Comparison of ENCODE assay signal across 8 cellular contexts in genomic region chr10:124650820-124651401, GRCh38.
A peak's percentile ranks its signal among the peaks of the same experiment; 100 is the strongest.
DNase-seq lines count a peak whose midpoint lies in the region; ATAC-seq and TF ChIP-seq lines count a peak whose summit lies in the region.

No MANE protein-coding gene starts in this region.

- peak overlapping the region; percentile 68 for H3K27ac Mint-ChIP-seq in dendritic cell treated with granulocyte-macrophage colony-stimulating factor and Interleukin-4, amounts not matched to agents 40 ng/mL and 50 ng/mL, for 4 days

- no peak overlapping the region for H3K4me3 Mint-ChIP-seq in dendritic cell treated with granulocyte-macrophage colony-stimulating factor and Interleukin-4, amounts not matched to agents 40 ng/mL and 50 ng/mL, for 4 days

- in situ Hi-C loops in ACHN (cut with HindIII; ENCODE audit: low pct_ligation_motif_present, low pct_unique_long_range_greater_than_20kb, low sequenced_read_pairs): no loop called here

- DNase-seq in stimulated activated CD4-positive, alpha-beta T cell treated with anti-CD3 and anti-CD28 coated beads, Interleukin-4, amount 100 ng/mL, for 48 hours (ENCODE audit: low read depth in 2 of 2): peak; percentile 34 to 37
- no peak for DNase-seq in NCI-H2196 treated with DMSO at 0.1 percent for 48 hours (lab: John Stamatoyannopoulos, UW; ENCODE audit: unreplicated experiment)
- no peak for DNase-seq in ACHN
- DNase-seq in SKM-1 treated with dmso at 0.1 percent for 144 hours (lab: John Stamatoyannopoulos, UW; ENCODE audit: unreplicated experiment): no peak
- DNase-seq in HEK293T (ENCODE audit: extremely low spot score): no peak

- POLR2A ChIA-PET in HEK293T (lab: Yijun Ruan, JAX): no interaction called here

- peaks cover 20% of the 10 kb centered on the region for H3K36me3 Mint-ChIP-seq in dendritic cell treated with granulocyte-macrophage colony-stimulating factor and Interleukin-4, amounts not matched to agents 40 ng/mL and 50 ng/mL, for 4 days (ENCODE audit: low read depth)

- peaks cover 81% of the 10 kb centered on the region for H3K4me1 Mint-ChIP-seq in dendritic cell treated with granulocyte-macrophage colony-stimulating factor and Interleukin-4, amounts not matched to agents 40 ng/mL and 50 ng/mL, for 4 days (ENCODE audit: low read depth)

- CTCF ChIA-PET in HEK293T (lab: Yijun Ruan, JAX): no interaction called here

- no peaks in the 10 kb centered on the region for H3K27me3 Mint-ChIP-seq in dendritic cell treated with granulocyte-macrophage colony-stimulating factor and Interleukin-4, amounts not matched to agents 40 ng/mL and 50 ng/mL, for 4 days

- ATAC-seq in GM18861 (IDR thresholded peaks at IDR 0.05; ENCODE audit: unreplicated experiment): peak; percentile 31
- ATAC-seq in activated CD4-positive, CD25-positive, alpha-beta regulatory T cell treated with anti-CD3 and anti-CD28 coated beads, Interleukin-2, amount 50 U/mL, for 24 hours: peak; percentile 75 to 89

- H3K9me3 Mint-ChIP-seq in dendritic cell treated with granulocyte-macrophage colony-stimulating factor and Interleukin-4, amounts not matched to agents 40 ng/mL and 50 ng/mL, for 4 days: no peaks in the 10 kb centered on the region

- intact Hi-C loops in dendritic cell treated with granulocyte-macrophage colony-stimulating factor and Interleukin-4, amounts not matched to agents 40 ng/mL and 50 ng/mL, for 4 days (cut with micrococcal nuclease): no loop called here

TF ChIP-seq in HEK293T, 16 proteins besides CTCF, POLR2A, EP300 and RAD21:
- no peak for TF ChIP-seq BHLHE40 (IDR thresholded peaks at IDR 0.05; ENCODE audit: borderline replicate concordance)
- no peak for TF ChIP-seq NFRKB (IDR thresholded peaks at IDR 0.05)
- no peak for TF ChIP-seq SP1 (IDR thresholded peaks at IDR 0.05)
- no peak for TF ChIP-seq ARNT (IDR thresholded peaks at IDR 0.05)
- TF ChIP-seq SUZ12 (IDR thresholded peaks at IDR 0.05): no peak
- TF ChIP-seq FOXA1 (IDR thresholded peaks at IDR 0.05): no peak
- no peak for TF ChIP-seq FOXM1 (IDR thresholded peaks at IDR 0.05; ENCODE audit: borderline replicate concordance)
- TF ChIP-seq FOXK2 (IDR thresholded peaks at IDR 0.05): no peak
- no peak for TF ChIP-seq TARDBP (IDR thresholded peaks at IDR 0.05)
- no peak for TF ChIP-seq CTBP1 (IDR thresholded peaks at IDR 0.05; ENCODE audit: borderline replicate concordance)
- no peak for TF ChIP-seq ZNF384 (IDR thresholded peaks at IDR 0.05)

Comparison
In these comparisons a context has a peak if more than half of its experiments do, and no peak if none do; other contexts are left out.
1. DNase-seq: peak in stimulated activated CD4-positive, alpha-beta T cell treated with anti-CD3 and anti-CD28 coated beads, Interleukin-4, amount 100 ng/mL, for 48 hours (2 of 2); none in NCI-H2196 treated with DMSO at 0.1 percent for 48 hours (single experiment), ACHN (single experiment), SKM-1 treated with dmso at 0.1 percent for 144 hours (single experiment) and HEK293T (single experiment).